Comparison of ENCODE assay signal across 8 cellular contexts in the genomic region with DNA sequence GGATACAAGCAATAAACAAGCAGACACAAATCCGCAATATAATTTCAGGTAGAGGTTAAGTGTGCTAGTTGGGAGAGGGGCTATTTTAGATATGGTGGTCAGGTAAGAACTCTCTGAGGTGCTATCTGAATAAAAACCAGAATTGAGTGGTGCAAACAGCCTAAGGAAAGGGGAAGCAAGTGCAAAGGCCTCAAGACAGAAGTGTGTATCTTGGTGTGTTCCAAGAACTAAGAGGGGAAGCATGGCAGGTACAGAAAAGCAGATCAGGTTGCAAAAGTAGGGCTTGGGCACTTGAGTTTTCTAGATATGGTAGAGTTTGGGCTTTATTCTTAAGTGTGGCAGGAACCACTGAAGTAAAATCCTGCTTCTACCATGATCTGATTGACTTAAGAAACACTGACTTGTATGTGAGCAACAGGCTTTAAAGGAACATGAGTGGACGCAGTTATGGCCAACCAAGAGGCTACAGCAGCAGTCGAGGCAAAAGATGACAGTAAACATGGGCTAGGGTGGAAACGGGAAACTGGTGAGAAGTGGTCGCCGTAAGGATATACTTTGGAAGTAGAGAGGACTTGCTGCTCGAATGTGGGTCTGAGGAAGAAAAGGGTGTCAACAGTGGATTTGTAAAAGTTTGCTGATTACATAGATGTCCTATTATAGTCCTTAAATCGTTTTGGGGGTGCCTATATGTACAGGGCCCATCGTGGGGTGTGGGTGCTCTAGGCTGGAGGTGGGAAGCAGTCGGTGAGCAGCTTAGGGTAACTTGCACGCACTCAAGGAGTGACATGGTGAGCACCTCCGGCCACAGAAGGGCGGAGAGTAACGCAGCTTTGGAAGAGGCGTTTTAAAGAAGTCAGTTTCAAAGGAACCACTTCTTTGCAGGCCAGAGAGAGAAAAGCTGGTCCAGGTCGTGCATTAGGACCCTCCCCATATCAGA. TPM values are rescaled to one million over a fixed set of nuclear protein-coding genes. Genes with fewer than 3 reads are reported as not detected.
DNase-seq lines count a peak whose midpoint lies in the region; ATAC-seq, FAIRE-seq and TF ChIP-seq lines count a peak whose summit lies in the region.

No MANE protein-coding gene starts in this region.

- peak overlapping the region; percentile 98 for H3K4me3 Mint-ChIP-seq in endothelial cell (ENCODE audit: unreplicated experiment)

- TF ChIP-seq CTCF in endothelial cell (IDR thresholded peaks at IDR 0.05; ENCODE audit: unreplicated experiment), result no peak

- peaks cover 4% of the 10 kb centered on the region for H3K36me3 Mint-ChIP-seq in endothelial cell (ENCODE audit: low read depth, unreplicated experiment)

- H3K9me3 Mint-ChIP-seq in endothelial cell (ENCODE audit: unreplicated experiment), result no peaks in the 10 kb centered on the region

- ATAC-seq in GM21717 (IDR thresholded peaks at IDR 0.05; ENCODE audit: unreplicated experiment), result peak; percentile 66

- peaks cover 14% of the 10 kb centered on the region for H3K4me1 Mint-ChIP-seq in endothelial cell (ENCODE audit: unreplicated experiment)

- H3K27me3 Mint-ChIP-seq in endothelial cell (ENCODE audit: unreplicated experiment), result peaks cover 7% of the 10 kb centered on the region

- H3K4me3 ChIP-seq in Jurkat, Clone E6-1 (ENCODE audit: low read length), result peak overlapping the region; percentile 99

- H3K27ac Mint-ChIP-seq in endothelial cell (ENCODE audit: unreplicated experiment), result peak overlapping the region; percentile 83

- peak; percentile 48 for DNase-seq in GM03348 (ENCODE audit: low spot score)
- no peak for DNase-seq in Jurkat, Clone E6-1 (ENCODE audit: low read depth, low spot score)
- peak; percentile 18 for DNase-seq in activated CD4-positive, alpha-beta T cell treated with anti-CD3 and anti-CD28 coated beads, Interleukin-2, amount 50 U/mL, for 1 hour
- no peak for DNase-seq in endothelial cell (ENCODE audit: low spot score)
- DNase-seq in myocyte (ENCODE audit: low read depth), result peak; percentile 26
- peak; percentile 52 for DNase-seq in urothelium cell line (ENCODE audit: low spot score)
- DNase-seq in GDM1 (lab: John Stamatoyannopoulos, UW), result no peak

- peak; percentile 20 for FAIRE-seq in urothelium cell line (lab: Jason Lieb, UNC)

RNA-seq across cellular contexts. Expression of gene TGDS, which starts 0.7 kb away (rescaled TPM):
- polyA plus RNA-seq in Jurkat, Clone E6-1 (2012; ENCODE audit: insufficient read depth, insufficient read length), result 18.4 TPM
- 8.8 TPM for total RNA-seq in endothelial cell (ENCODE audit: unreplicated experiment)
- 9.8 and 10.8 TPM in 2 replicates for total RNA-seq in myocyte
- 5.6 TPM for polyA plus RNA-seq in myocyte (2012)

RNA-seq across cellular contexts. Expression of gene GPR180, which starts 6.4 kb away (rescaled TPM):
- polyA plus RNA-seq in Jurkat, Clone E6-1 (2012; ENCODE audit: insufficient read depth, insufficient read length), result 4.7 TPM
- total RNA-seq in endothelial cell (ENCODE audit: unreplicated experiment) (3.6 TPM), myocyte (14.4 and 15.9 TPM in 2 replicates)
- polyA plus RNA-seq in myocyte (2012), result 3.9 TPM

Comparison
In these comparisons a context has a peak if more than half of its experiments do, and no peak if none do; other contexts are left out.
1. DNase-seq: peak in GM03348 (single experiment), activated CD4-positive, alpha-beta T cell treated with anti-CD3 and anti-CD28 coated beads, Interleukin-2, amount 50 U/mL, for 1 hour (single experiment), myocyte (single experiment) and urothelium cell line (single experiment); none in Jurkat, Clone E6-1 (single experiment), endothelial cell (single experiment) and GDM1 (single experiment).